8 cellular contexts compared by ENCODE assay signal in the genomic region with DNA sequence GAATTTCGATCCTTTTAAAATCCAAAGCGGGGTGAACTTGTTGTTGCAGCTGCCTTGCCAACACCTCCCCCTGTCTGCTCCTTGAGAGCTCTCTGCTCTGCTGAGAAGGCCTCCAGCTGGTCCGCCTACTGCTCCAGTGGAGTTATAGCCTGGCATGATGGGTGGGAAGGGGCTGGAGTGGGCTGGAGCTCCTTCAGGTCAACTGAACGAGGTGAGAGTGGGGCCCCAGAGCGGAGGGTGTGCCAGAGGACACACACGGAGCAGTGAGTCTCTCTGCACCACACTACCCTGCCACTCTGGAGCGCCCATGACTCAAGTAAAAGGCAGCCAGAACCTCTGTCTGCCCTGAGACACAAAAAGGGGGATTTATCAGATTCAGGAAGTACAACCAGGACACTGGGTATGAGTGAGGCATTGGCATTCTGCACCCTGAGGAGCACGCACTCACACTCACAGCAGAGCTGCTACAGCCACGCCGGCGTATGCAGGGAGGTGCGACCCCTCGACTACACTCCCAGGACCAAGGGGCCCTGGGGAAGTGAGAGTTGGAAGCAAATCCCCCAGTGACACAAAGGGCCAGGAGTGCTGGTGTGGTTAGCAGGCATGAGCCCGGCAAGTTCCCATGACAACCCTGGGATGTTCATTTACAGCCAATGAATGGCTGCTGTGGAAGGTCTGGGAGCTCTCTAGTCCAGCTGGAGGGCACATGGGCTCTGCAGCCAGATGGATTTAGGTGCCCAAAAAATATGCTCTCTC. TPM values are rescaled to one million over a fixed set of nuclear protein-coding genes. Genes with fewer than 3 reads are reported as not detected.
DNase-seq lines count a peak whose midpoint lies in the region; TF ChIP-seq lines count a peak whose summit lies in the region.

No MANE protein-coding gene starts in this region.

- in situ Hi-C loops in Caki2 (cut with HindIII; ENCODE audit: low pct_unique_long_range_greater_than_20kb, low sequenced_read_pairs): no loop called here

- H3K9me3 ChIP-seq in PC-9 (ENCODE audit: insufficient read depth, low read depth) (no peaks in the 10 kb centered on the region), ovary (no peaks in the 10 kb centered on the region)

- peaks cover 67% of the 10 kb centered on the region for H3K4me1 ChIP-seq in PC-9 (replicated peaks; ENCODE audit: insufficient read depth)
- H3K4me1 ChIP-seq in ovary (ENCODE audit: insufficient read depth): peaks cover 6% of the 10 kb centered on the region

- peaks cover 55% of the 10 kb centered on the region for H3F3A ChIP-seq in PC-9 (ENCODE audit: insufficient read depth, low read depth)

- no peaks in the 10 kb centered on the region for H4K20me1 ChIP-seq in PC-9 (ENCODE audit: insufficient read depth)

- no peaks in the 10 kb centered on the region for H3K9me2 ChIP-seq in PC-9 (ENCODE audit: insufficient read depth)

- H3K36me3 ChIP-seq in PC-9 (ENCODE audit: low read depth) (peaks cover 16% of the 10 kb centered on the region), ovary (no peaks in the 10 kb centered on the region)

- peak; percentile 67 for DNase-seq in Caki2 (ENCODE audit: low read depth)
- DNase-seq in PC-9: peak; percentile 82 to 96
- peak; percentile 63 for DNase-seq in epithelial cell of proximal tubule (ENCODE audit: low read depth)
- DNase-seq in ovary: no peak
- no peak for DNase-seq in NCI-H1092 treated with DMSO at 0.1 percent for 48 hours (lab: John Stamatoyannopoulos, UW)
- DNase-seq in superior temporal gyrus (ENCODE audit: extremely low spot score): no peak
- DNase-seq in NK-92 treated with Interleukin-12 subunit alpha and Interleukin-12 subunit beta, amount 100 ng/mL, for 24 hours (lab: John Stamatoyannopoulos, UW): no peak
- DNase-seq in activated CD4-positive, alpha-beta T cell treated with anti-CD3 and anti-CD28 coated beads for 1 hour: no peak

- H3K4me3 ChIP-seq in PC-9 (peak overlapping the region; percentile 41; the same call in 1 of the 2 replicates), epithelial cell of proximal tubule (ENCODE audit: low read depth, low read length) (no peak overlapping the region), ovary (no peak overlapping the region)

- CTCF ChIA-PET in PC-9 (lab: Charles Lee): interaction anchor here (0.9 to 2.7 kb wide), 6 partner anchors 9 to 51 kb away, joined by 4 to 14 read pairs (median 6); a partner anchor contains a TSS

- POLR2A ChIA-PET in PC-9 (lab: Charles Lee; ENCODE audit: unreplicated experiment): interaction anchor here (0.6 to 1.1 kb wide), 3 partner anchors 52 to 1126 kb away, joined by 3 to 31 read pairs (median 4); no protein-coding TSS in a partner anchor

- BruUV-seq in PC-9 (replicated peaks; lab: Mats Ljungman, UMichigan): TSS peak; percentile 63

- TF ChIP-seq CTCF in PC-9 (conservative IDR thresholded peaks at IDR 0.05): no peak
- peak; percentile 3 for TF ChIP-seq CTCF in epithelial cell of proximal tubule (conservative IDR thresholded peaks at IDR 0.05; ENCODE audit: low read depth, low read length)
- no peak for TF ChIP-seq CTCF in ovary (IDR thresholded peaks at IDR 0.05)

- peak overlapping the region; percentile 89 for H3K4me2 ChIP-seq in PC-9

- no peak for TF ChIP-seq EP300 in ovary (IDR thresholded peaks at IDR 0.05)

- 52 to 55% (median 54%) methylated on average over 14 of the region's 14 CpGs for WGBS in ovary, 3 donors

- H3K79me2 ChIP-seq in PC-9 (ENCODE audit: low read depth): peaks cover 8% of the 10 kb centered on the region; the same call in 1 of the 2 replicates

- intact Hi-C loops in PC-9 (cut with micrococcal nuclease; ENCODE audit: unreplicated experiment) (loop anchor here (1.0 to 10.0 kb wide), 6 partner anchors 35 to 1343 kb away; a partner anchor contains a TSS), ovary (cut with DNase I) (no loop called here)

- TF ChIP-seq POLR2A in ovary (IDR thresholded peaks at IDR 0.05): no peak

- H3K27me3 ChIP-seq in PC-9 (ENCODE audit: insufficient read depth, low read depth) (no peaks in the 10 kb centered on the region), ovary (no peaks in the 10 kb centered on the region)

- H3K27ac ChIP-seq in PC-9 (peak overlapping the region; percentile 97), ovary (peak overlapping the region; percentile 18 to 24)

- no peak overlapping the region for H2AFZ ChIP-seq in PC-9

RNA-seq across cellular contexts. Expression of a gene that starts 28.0 kb away (rescaled TPM):
- total RNA-seq in Caki2 (2014; rRNA removed; shearing (Covaris generic); ENCODE audit: low replicate concordance): 49.1 and 71.2 TPM in 2 replicates
- total RNA-seq in PC-9 (2021): 12.4 and 20.5 TPM in 2 replicates
- total RNA-seq in epithelial cell of proximal tubule: 179 and 259 TPM in 2 replicates
- 100 to 1,000 TPM in 1 of 7 donors, 10 to 100 TPM in 6; 39.9 to 113 (median 56.8) TPM for total RNA-seq in ovary
- 10 to 100 TPM in 1 of 2 donors, not detected in 1; 54.1 TPM for polyA plus RNA-seq in ovary

RNA-seq across cellular contexts. Expression of a gene that starts 34.3 kb away (rescaled TPM):
- 4.0 and 6.4 TPM in 2 replicates for total RNA-seq in Caki2 (2014; rRNA removed; shearing (Covaris generic); ENCODE audit: low replicate concordance)
- total RNA-seq in PC-9 (2021) (42.9 and 59.2 TPM in 2 replicates), epithelial cell of proximal tubule (17.6 and 38.5 TPM in 2 replicates), ovary (100 to 1,000 TPM in 1 of 7 donors, 10 to 100 TPM in 6; 22.9 to 104 (median 83.2) TPM)
- 10 to 100 TPM; 23.0 to 52.9 TPM for polyA plus RNA-seq in ovary

RNA-seq across cellular contexts. Expression of a gene that starts 45.2 kb away (rescaled TPM):
- total RNA-seq in Caki2 (2014; rRNA removed; shearing (Covaris generic); ENCODE audit: low replicate concordance): 2.2 and 3.2 TPM in 2 replicates
- total RNA-seq in PC-9 (2021) (18.3 and 25.9 TPM in 2 replicates), epithelial cell of proximal tubule (4.0 and 20.3 TPM in 2 replicates), ovary (10 to 100 TPM in 3 of 7 donors, 1 to 10 TPM in 4; 1.9 to 22.6 (median 9.2) TPM)
- polyA plus RNA-seq in ovary: 1 to 10 TPM; 3.5 to 3.7 TPM

RNA-seq across cellular contexts. Expression of a gene that starts 46.3 kb away (rescaled TPM):
- total RNA-seq in Caki2 (2014; rRNA removed; shearing (Covaris generic); ENCODE audit: low replicate concordance): 25.8 and 62.3 TPM in 2 replicates
- 33.4 and 39.7 TPM in 2 replicates for total RNA-seq in PC-9 (2021)
- 18.2 and 52.8 TPM in 2 replicates for total RNA-seq in epithelial cell of proximal tubule
- total RNA-seq in ovary: 10 to 100 TPM; 20.0 to 49.3 (median 37.8) TPM
- polyA plus RNA-seq in ovary: 10 to 100 TPM; 22.0 to 43.2 TPM

Comparison
In these comparisons a context has a peak if more than half of its experiments do, and no peak if none do; other contexts are left out.
1. DNase-seq: peak in Caki2 (single experiment), PC-9 (2 of 2) and epithelial cell of proximal tubule (single experiment); none in ovary (0 of 5), NCI-H1092 treated with DMSO at 0.1 percent for 48 hours (single experiment), superior temporal gyrus (single experiment), NK-92 treated with Interleukin-12 subunit alpha and Interleukin-12 subunit beta, amount 100 ng/mL, for 24 hours (single experiment) and activated CD4-positive, alpha-beta T cell treated with anti-CD3 and anti-CD28 coated beads for 1 hour (single experiment).